ENCODE assay signal across 33 cellular contexts in genomic region chr5:170252109-170252508, GRCh38. TPM values are rescaled to one million over a fixed set of nuclear protein-coding genes. Genes with fewer than 3 reads are reported as not detected.
DNase-seq lines count a peak whose midpoint lies in the region; ATAC-seq and TF ChIP-seq lines count a peak whose summit lies in the region.
"Had no signal": no experiment of that assay in that cellular context is flagged by ENCODE, and none has a peak within 500 bp of the region (broad histone marks: within the 10 kb centered on the region; RNA-seq: fewer than 3 reads in every experiment).

No MANE protein-coding gene starts in this region.

- H3K4me1 Mint-ChIP-seq in natural killer cell (peaks cover 54 to 58% of the 10 kb centered on the region in 2 donors), endodermal cell (peaks cover 39% of the 10 kb centered on the region)
- H3K4me1 Mint-ChIP-seq in natural killer cell treated with Interleukin-12 subunit alpha and Interleukin-12 subunit beta and Interleukin-15 and Interleukin-18, amount 100 ng/mL, for 72 hours (ENCODE audit: low read depth in 2 of 2) = peaks cover 48 to 51% of the 10 kb centered on the region in 2 donors

- H3K4me3 ChIP-seq in endodermal cell (ENCODE audit: low read length) (no peak overlapping the region), vagina (no peak overlapping the region)
- H3K4me3 ChIP-seq: BLaER1 treated with 17β-estradiol and CSF1 and Interleukin-3, amounts not matched to agents 10 nM and 100 nM; colonic mucosa; mucosa of descending colon; sigmoid colon; upper lobe of left lung had no signal

- TF ChIP-seq CTCF in natural killer cell (IDR thresholded peaks at IDR 0.05) = no peak
- TF ChIP-seq CTCF in endodermal cell (conservative IDR thresholded peaks at IDR 0.05) = no peak
- TF ChIP-seq CTCF in vagina (IDR thresholded peaks at IDR 0.05) = no peak

- H3K36me3 Mint-ChIP-seq in natural killer cell (peaks cover 55% of the 10 kb centered on the region), endodermal cell (ENCODE audit: low read depth) (no peaks in the 10 kb centered on the region)
- H3K36me3 Mint-ChIP-seq in natural killer cell treated with Interleukin-12 subunit alpha and Interleukin-12 subunit beta and Interleukin-15 and Interleukin-18, amount 100 ng/mL, for 72 hours = peaks cover 77% of the 10 kb centered on the region

- H3K27me3 Mint-ChIP-seq in natural killer cell (ENCODE audit: low read depth in 2 of 2) = no peaks in the 10 kb centered on the region
- H3K27me3 Mint-ChIP-seq in natural killer cell treated with Interleukin-12 subunit alpha and Interleukin-12 subunit beta and Interleukin-15 and Interleukin-18, amount 100 ng/mL, for 72 hours = no peaks in the 10 kb centered on the region
- H3K27me3 Mint-ChIP-seq in endodermal cell (ENCODE audit: insufficient read depth) = no peaks in the 10 kb centered on the region
- H3K27me3 Mint-ChIP-seq: activated naive CD8-positive, alpha-beta T cell treated with anti-CD3 and anti-CD28 coated beads, Interleukin-2, amount 10 ng/mL, durations not matched to agents 7 days and 5 days; activated T-helper 17 cell treated with anti-CD3 and anti-CD28 coated beads, Interleukin-2, amount 50 U/mL, for 72 hours had no signal

- no peaks in the 10 kb centered on the region for H3K36me3 ChIP-seq in endodermal cell (ENCODE audit: control insufficient read depth, insufficient read depth, low read length)
- no peaks in the 10 kb centered on the region for H3K36me3 ChIP-seq in vagina
- H3K36me3 ChIP-seq: colonic mucosa, sigmoid colon had no signal

- ATAC-seq in natural killer cell = no peak
- no peak for ATAC-seq in natural killer cell treated with Interleukin-12 subunit alpha and Interleukin-12 subunit beta and Interleukin-15 and Interleukin-18, amount 100 ng/mL, for 72 hours
- ATAC-seq in HG02642 (IDR thresholded peaks at IDR 0.05; ENCODE audit: poor library complexity, unreplicated experiment) = no peak
- ATAC-seq: activated T-helper 17 cell treated with anti-CD3 and anti-CD28 coated beads, Interleukin-2, amount 50 U/mL, for 72 hours; mucosa of descending colon; Right ventricle myocardium inferior had no signal

- H3K27ac ChIP-seq in endodermal cell (ENCODE audit: low read depth, low read length) (no peak overlapping the region), vagina (peak overlapping the region; percentile 32)
- H3K27ac ChIP-seq: 22Rv1; BLaER1 treated with 17β-estradiol and CSF1 and Interleukin-3, amounts not matched to agents 10 nM and 100 nM; colonic mucosa; upper lobe of left lung had no signal

- no peaks in the 10 kb centered on the region for H3K27me3 ChIP-seq in endodermal cell (ENCODE audit: control insufficient read depth, insufficient read depth, low read length, poor library complexity, severe bottlenecking)
- no peaks in the 10 kb centered on the region for H3K27me3 ChIP-seq in vagina
- H3K27me3 ChIP-seq: BLaER1 treated with 17β-estradiol and CSF1 and Interleukin-3, amounts not matched to agents 10 nM and 100 nM; colonic mucosa; sigmoid colon; upper lobe of left lung had no signal

- no peak for TF ChIP-seq POLR2A in vagina (IDR thresholded peaks at IDR 0.05)

- H3K4me1 ChIP-seq in endodermal cell (ENCODE audit: control insufficient read depth, insufficient read depth, low read length) (no peaks in the 10 kb centered on the region), vagina (peaks cover 53% of the 10 kb centered on the region)
- H3K4me1 ChIP-seq: BLaER1 treated with 17β-estradiol and CSF1 and Interleukin-3, amounts not matched to agents 10 nM and 100 nM; colonic mucosa; sigmoid colon had no signal

- H3K9me3 Mint-ChIP-seq in natural killer cell (no peaks in the 10 kb centered on the region), endodermal cell (no peaks in the 10 kb centered on the region)
- no peaks in the 10 kb centered on the region for H3K9me3 Mint-ChIP-seq in natural killer cell treated with Interleukin-12 subunit alpha and Interleukin-12 subunit beta and Interleukin-15 and Interleukin-18, amount 100 ng/mL, for 72 hours
- H3K9me3 Mint-ChIP-seq: activated naive CD8-positive, alpha-beta T cell treated with anti-CD3 and anti-CD28 coated beads, Interleukin-2, amount 10 ng/mL, durations not matched to agents 7 days and 5 days; activated T-helper 17 cell treated with anti-CD3 and anti-CD28 coated beads, Interleukin-2, amount 50 U/mL, for 72 hours; nephron had no signal

- H3K9me3 ChIP-seq in endodermal cell (ENCODE audit: control insufficient read depth, low read length) = no peaks in the 10 kb centered on the region
- H3K9me3 ChIP-seq in vagina = no peaks in the 10 kb centered on the region
- H3K9me3 ChIP-seq: colonic mucosa, mucosa of descending colon, sigmoid colon, SK-N-SH, upper lobe of left lung had no signal

- DNase-seq in NCI-H526 treated with DMSO at 0.1 percent for 48 hours (lab: John Stamatoyannopoulos, UW) (peak; percentile 86), NCI-H526 (lab: John Stamatoyannopoulos, UW) (no peak), natural killer cell (no peak), endodermal cell (no peak), vagina (ENCODE audit: extremely low spot score in 2 of 2) (no peak), globus pallidus (ENCODE audit: low spot score) (no peak)
- DNase-seq in natural killer cell treated with Interleukin-12 subunit alpha and Interleukin-12 subunit beta and Interleukin-15 and Interleukin-18, amount 100 ng/mL, for 72 hours (ENCODE audit: low spot score) = no peak
- DNase-seq: activated CD4-positive, alpha-beta T cell treated with anti-CD3 and anti-CD28 coated beads for 48 hours; activated naive CD8-positive, alpha-beta T cell treated with anti-CD3 and anti-CD28 coated beads, Interleukin-2, amount 10 ng/mL, durations not matched to agents 7 days and 5 days; colonic mucosa; DMS79; effector CD4-positive, alpha-beta T cell; hypothalamus; KG1; MM.1S; mucosa of descending colon; NCI-H2029; NCI-H524; sigmoid colon; SK-N-SH; stimulated activated CD4-positive, alpha-beta T cell treated with anti-CD3 and anti-CD28 coated beads, Interleukin-4, amount 100 ng/mL, for 24 hours; upper lobe of left lung had no signal

- H3K4me3 Mint-ChIP-seq in natural killer cell (no peak overlapping the region), endodermal cell (no peak overlapping the region)
- no peak overlapping the region for H3K4me3 Mint-ChIP-seq in natural killer cell treated with Interleukin-12 subunit alpha and Interleukin-12 subunit beta and Interleukin-15 and Interleukin-18, amount 100 ng/mL, for 72 hours
- H3K4me3 Mint-ChIP-seq: activated naive CD8-positive, alpha-beta T cell treated with anti-CD3 and anti-CD28 coated beads, Interleukin-2, amount 10 ng/mL, durations not matched to agents 7 days and 5 days; activated T-helper 17 cell treated with anti-CD3 and anti-CD28 coated beads, Interleukin-2, amount 50 U/mL, for 72 hours; nephron had no signal

- WGBS in endodermal cell (ENCODE audit: insufficient coverage in 1 of 2, insufficient read length in 1 of 2), 2 experiments = 44 to 75% methylated on average over 1 to 2 of the region's 3 CpGs

- intact Hi-C loops in natural killer cell (cut with micrococcal nuclease) (no loop called here), vagina (cut with DNase I) (no loop called here)

- peak overlapping the region; percentile 71 to 73 for H3K27ac Mint-ChIP-seq in natural killer cell
- peak overlapping the region in 1 of 2 donors; percentile 58 for H3K27ac Mint-ChIP-seq in natural killer cell treated with Interleukin-12 subunit alpha and Interleukin-12 subunit beta and Interleukin-15 and Interleukin-18, amount 100 ng/mL, for 72 hours
- H3K27ac Mint-ChIP-seq in endodermal cell = peak overlapping the region; percentile 52
- H3K27ac Mint-ChIP-seq: activated T-helper 17 cell treated with anti-CD3 and anti-CD28 coated beads, Interleukin-2, amount 50 U/mL, for 72 hours; nephron had no signal

- H3K9ac ChIP-seq in endodermal cell (ENCODE audit: extremely low read depth, low read length, poor library complexity, severe bottlenecking) = no peak overlapping the region
- H3K9ac ChIP-seq: BLaER1 treated with 17β-estradiol and CSF1 and Interleukin-3, amounts not matched to agents 10 nM and 100 nM; SK-N-SH had no signal

RNA-seq across cellular contexts. Expression of gene C5orf58, which starts 19.3 kb away (rescaled TPM):
- total RNA-seq in natural killer cell (not detected), endodermal cell (under 1 TPM in 1 of 2 donors, not detected in 1; 0.95 TPM), vagina (not detected)
- total RNA-seq in natural killer cell treated with Interleukin-12 subunit alpha and Interleukin-12 subunit beta and Interleukin-15 and Interleukin-18, amount 100 ng/mL, for 72 hours = not detected
- 0.78 TPM for polyA plus RNA-seq in endodermal cell (2013, experiment 1 of 2)
- 0.95 TPM for polyA plus RNA-seq in endodermal cell (2013, experiment 2 of 2)
- total RNA-seq: activated naive CD8-positive, alpha-beta T cell treated with anti-CD3 and anti-CD28 coated beads, Interleukin-2, amount 10 ng/mL, durations not matched to agents 7 days and 5 days; activated T-helper 17 cell treated with anti-CD3 and anti-CD28 coated beads, Interleukin-2, amount 50 U/mL, for 72 hours; astrocyte; cardiac septum; colonic mucosa; mammary epithelial cell; mucosa of descending colon; osteoblast; pulmonary artery endothelial cell; Right ventricle myocardium inferior; sigmoid colon; upper lobe of left lung had no signal
- polyA plus RNA-seq: mammary epithelial cell, sigmoid colon, SK-N-SH had no signal

RNA-seq across cellular contexts. Expression of gene LCP2, which starts 45.5 kb away (rescaled TPM):
- total RNA-seq in natural killer cell = 100 to 1,000 TPM; 376 to 488 (median 450) TPM
- total RNA-seq in natural killer cell treated with Interleukin-12 subunit alpha and Interleukin-12 subunit beta and Interleukin-15 and Interleukin-18, amount 100 ng/mL, for 72 hours = 100 to 1,000 TPM; 282 to 360 TPM
- under 1 TPM in 1 of 2 donors, not detected in 1; 0.11 TPM for total RNA-seq in endodermal cell
- not detected for polyA plus RNA-seq in endodermal cell (2013, experiment 1 of 2)
- polyA plus RNA-seq in endodermal cell (2013, experiment 2 of 2) = not detected
- 25.5 TPM for total RNA-seq in vagina
- total RNA-seq: mammary epithelial cell, osteoblast, pulmonary artery endothelial cell had no signal
- polyA plus RNA-seq: mammary epithelial cell, SK-N-SH had no signal

Comparison
In these comparisons a context has a peak if more than half of its experiments do, and no peak if none do; other contexts are left out.
1. RNA of gene LCP2, which starts 45.5 kb away (total RNA-seq): 376 to 488 TPM in natural killer cell, 282 to 360 TPM in natural killer cell treated with Interleukin-12 subunit alpha and Interleukin-12 subunit beta and Interleukin-15 and Interleukin-18, amount 100 ng/mL, for 72 hours and 25.5 TPM in vagina (single experiment); 0.11 TPM in endodermal cell; every median in the first group is over 10 times any median in the second.